Comparison of ENCODE assay signal across 31 cellular contexts in genomic region chr3:26847675-26848074, GRCh38.
"Had no signal": no experiment of that assay in that cellular context is flagged by ENCODE, and none has a peak within 500 bp of the region (broad histone marks: within the 10 kb centered on the region; RNA-seq: fewer than 3 reads in every experiment).

No MANE protein-coding gene starts in this region.

- H3K9me3 Mint-ChIP-seq: nephron, neural progenitor cell, type B pancreatic cell had no signal

- H3K9ac ChIP-seq: neural progenitor cell, parathyroid adenoma had no signal

- H3K27me3 ChIP-seq: neural progenitor cell, ovary, spleen, suprapubic skin, testis, tibial artery, transverse colon, upper lobe of right lung, uterus had no signal

- H3K4me1 Mint-ChIP-seq: natural killer cell; nephron; stimulated activated memory B cell treated with anti-CD40 and anti-IgM and Interleukin-4, amounts not matched to agents 10 μg/mL and 1 μg/mL and 100 μg/mL, for 72 hours; stimulated activated naive CD8-positive, alpha-beta T cell treated with anti-CD3 and anti-CD28 coated beads, Interleukin-15, amount 100 ng/mL, for 72 hours had no signal

- DNase-seq: natural killer cell; occipital lobe; ovary; posterior cingulate gyrus; psoas muscle; right cardiac atrium; spleen; stimulated activated CD4-positive, alpha-beta T cell treated with anti-CD3 and anti-CD28 coated beads, Interleukin-12 subunit alpha, Interleukin-12 subunit beta, amount 100 ng/mL, for 4 hours; stimulated activated CD4-positive, alpha-beta T cell treated with anti-CD3 and anti-CD28 coated beads, Interleukin-1b, Interleukin-23, amount 100 ng/mL, for 48 hours; stimulated activated CD4-positive, alpha-beta T cell treated with anti-CD3 and anti-CD28 coated beads, Interleukin-4, amount 100 ng/mL, for 1 hour; stimulated activated CD4-positive, alpha-beta T cell treated with anti-CD3 and anti-CD28 coated beads, Interleukin-4, amount 100 ng/mL, for 4 hours; stimulated activated CD8-positive, alpha-beta memory T cell treated with anti-CD3 and anti-CD28 coated beads, Interleukin-4, amount 100 ng/mL, for 48 hours; stimulated activated naive CD4-positive, alpha-beta T cell; stimulated activated naive CD8-positive, alpha-beta T cell treated with anti-CD3 and anti-CD28 coated beads, Interleukin-15, amount 100 ng/mL, for 72 hours; stimulated activated naive CD8-positive, alpha-beta T cell treated with anti-CD3 and anti-CD28 coated beads, Interleukin-15, Interleukin-2, amounts not matched to agents 100 U/mL and 50 U/mL, for 24 hours; substantia nigra; testis; tibial artery; transverse colon; upper lobe of right lung; uterus had no signal

- H3K9me3 ChIP-seq: ovary, psoas muscle, suprapubic skin, testis, tibial artery, transverse colon, upper lobe of right lung, uterus had no signal

- H3K4me2 ChIP-seq: neural progenitor cell, smooth muscle cell had no signal

- ATAC-seq: natural killer cell; psoas muscle; right cardiac atrium; sciatic nerve; stimulated activated memory B cell treated with anti-CD40 and anti-IgM and Interleukin-4, amounts not matched to agents 10 μg/mL and 1 μg/mL and 100 μg/mL, for 72 hours; stimulated activated naive CD8-positive, alpha-beta T cell treated with anti-CD3 and anti-CD28 coated beads, Interleukin-15, amount 100 ng/mL, for 72 hours; stimulated activated naive CD8-positive, alpha-beta T cell treated with anti-CD3 and anti-CD28 coated beads, Interleukin-15, Interleukin-2, amounts not matched to agents 100 U/mL and 50 U/mL, for 24 hours; upper lobe of right lung had no signal

- H3K27ac Mint-ChIP-seq: natural killer cell; nephron; neural progenitor cell; progenitor cell of endocrine pancreas; stimulated activated memory B cell treated with anti-CD40 and anti-IgM and Interleukin-4, amounts not matched to agents 10 μg/mL and 1 μg/mL and 100 μg/mL, for 72 hours; stimulated activated naive CD8-positive, alpha-beta T cell treated with anti-CD3 and anti-CD28 coated beads, Interleukin-15, amount 100 ng/mL, for 72 hours; type B pancreatic cell had no signal

- H2AFZ ChIP-seq: neural progenitor cell, parathyroid adenoma had no signal

- H3K36me3 ChIP-seq: neural progenitor cell, ovary, spleen, suprapubic skin, tibial artery, transverse colon, upper lobe of right lung, uterus had no signal

- H3K4me3 ChIP-seq: neural progenitor cell, ovary, psoas muscle, skin epidermis, smooth muscle cell, spleen, suprapubic skin, testis, tibial artery, transverse colon, upper lobe of right lung, uterus had no signal

- H3K4me3 Mint-ChIP-seq: natural killer cell; nephron; neural progenitor cell; stimulated activated memory B cell treated with anti-CD40 and anti-IgM and Interleukin-4, amounts not matched to agents 10 μg/mL and 1 μg/mL and 100 μg/mL, for 72 hours; stimulated activated naive CD8-positive, alpha-beta T cell treated with anti-CD3 and anti-CD28 coated beads, Interleukin-15, amount 100 ng/mL, for 72 hours; type B pancreatic cell had no signal

- H3K4me1 ChIP-seq: parathyroid adenoma, psoas muscle, spleen, suprapubic skin, testis, tibial artery, transverse colon, upper lobe of right lung, uterus had no signal

- H3K27me3 Mint-ChIP-seq: progenitor cell of endocrine pancreas; stimulated activated memory B cell treated with anti-CD40 and anti-IgM and Interleukin-4, amounts not matched to agents 10 μg/mL and 1 μg/mL and 100 μg/mL, for 72 hours; stimulated activated naive CD8-positive, alpha-beta T cell treated with anti-CD3 and anti-CD28 coated beads, Interleukin-15, amount 100 ng/mL, for 72 hours; type B pancreatic cell had no signal

- H3K27ac ChIP-seq: neural progenitor cell, ovary, parathyroid adenoma, psoas muscle, skin epidermis, spleen, suprapubic skin, testis, tibial artery, transverse colon, upper lobe of right lung, uterus had no signal

- H3K36me3 Mint-ChIP-seq: natural killer cell; neural progenitor cell; stimulated activated memory B cell treated with anti-CD40 and anti-IgM and Interleukin-4, amounts not matched to agents 10 μg/mL and 1 μg/mL and 100 μg/mL, for 72 hours; type B pancreatic cell had no signal

- H3K79me2 ChIP-seq: parathyroid adenoma had no signal
